ENCODE assay signal across 13 cellular contexts in the genomic region with DNA sequence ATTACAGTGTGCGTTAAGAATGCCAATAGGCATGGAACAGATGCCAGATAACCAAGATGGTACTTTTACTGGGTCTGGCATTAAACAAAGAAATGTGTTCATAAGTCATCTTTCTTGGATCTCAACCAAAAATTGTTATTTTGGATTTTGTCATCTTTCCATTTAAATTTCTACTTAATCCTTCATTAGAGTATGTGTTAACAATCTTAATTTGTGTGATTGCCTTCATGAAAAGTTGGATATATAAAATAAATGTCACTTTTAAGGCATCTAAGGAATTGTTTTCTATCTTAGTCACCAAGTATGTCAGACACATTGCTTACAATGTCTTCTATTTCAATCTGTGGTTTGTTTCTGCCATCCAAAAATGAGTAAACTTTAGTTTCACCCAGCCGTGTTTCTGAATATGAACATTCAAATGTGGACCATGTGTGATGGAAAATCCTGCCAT.
DNase-seq lines count a peak whose midpoint lies in the region; ATAC-seq, FAIRE-seq and TF ChIP-seq lines count a peak whose summit lies in the region.
"Had no signal": no experiment of that assay in that cellular context is flagged by ENCODE, and none has a peak within 500 bp of the region (broad histone marks: within the 10 kb centered on the region; RNA-seq: fewer than 3 reads in every experiment).

No MANE protein-coding gene starts in this region.

- no peaks in the 10 kb centered on the region for H3K79me2 ChIP-seq in KMS-11 (ENCODE audit: insufficient read depth, low read depth)
- H3K79me2 ChIP-seq: hepatocyte had no signal

- no peaks in the 10 kb centered on the region for H4K20me1 ChIP-seq in KMS-11 (ENCODE audit: insufficient read depth)

- peak; percentile 64 for FAIRE-seq in H54 (lab: Jason Lieb, UNC)

- no peaks in the 10 kb centered on the region for H3K27me3 ChIP-seq in KMS-11 (ENCODE audit: insufficient read depth, low read depth)
- H3K27me3 ChIP-seq: hepatocyte had no signal

- H3K27ac ChIP-seq in KMS-11: no peak overlapping the region
- H3K27ac ChIP-seq: C4-2B, hepatocyte had no signal

- peaks cover 4% of the 10 kb centered on the region for H3K9me3 Mint-ChIP-seq in activated CD8-positive, alpha-beta T cell treated with anti-CD3 and anti-CD28 coated beads for 36 hours

- no peak overlapping the region for H2AFZ ChIP-seq in KMS-11 (ENCODE audit: low read depth)
- H2AFZ ChIP-seq: hepatocyte had no signal

- no peaks in the 10 kb centered on the region for H3K36me3 ChIP-seq in KMS-11 (ENCODE audit: insufficient read depth)

- intact Hi-C loops in activated CD8-positive, alpha-beta T cell treated with anti-CD3 and anti-CD28 coated beads for 36 hours (cut with micrococcal nuclease): loop anchor here (10.0 kb wide), 1 partner anchor 330 kb away; no protein-coding TSS in a partner anchor

- no peaks in the 10 kb centered on the region for H3K36me3 Mint-ChIP-seq in activated CD8-positive, alpha-beta T cell treated with anti-CD3 and anti-CD28 coated beads for 36 hours (ENCODE audit: low read depth)

- H3K27me3 Mint-ChIP-seq in activated CD8-positive, alpha-beta T cell treated with anti-CD3 and anti-CD28 coated beads for 36 hours: peaks cover 10% of the 10 kb centered on the region

- no peak overlapping the region for H3K4me3 Mint-ChIP-seq in activated CD8-positive, alpha-beta T cell treated with anti-CD3 and anti-CD28 coated beads for 36 hours
- H3K4me3 Mint-ChIP-seq: naive thymus-derived CD4-positive, alpha-beta T cell had no signal

- H3K4me3 ChIP-seq in AG10803 (ENCODE audit: low read length): no peak overlapping the region
- H3K4me3 ChIP-seq in KMS-11 (IDR thresholded peaks at IDR 0.05; ENCODE audit: insufficient read depth, low read depth, low read length): no peak overlapping the region
- no peak overlapping the region for H3K4me3 ChIP-seq in epithelial cell of esophagus (ENCODE audit: low read length)
- H3K4me3 ChIP-seq: hepatocyte had no signal

- peaks cover 23% of the 10 kb centered on the region for H3K4me1 ChIP-seq in KMS-11 (ENCODE audit: low read depth, poor library complexity, severe bottlenecking)

- no peak overlapping the region for H3K27ac Mint-ChIP-seq in activated CD8-positive, alpha-beta T cell treated with anti-CD3 and anti-CD28 coated beads for 36 hours
- H3K27ac Mint-ChIP-seq: naive thymus-derived CD4-positive, alpha-beta T cell had no signal

- no peak for ATAC-seq in omental fat pad (ENCODE audit: low FRiP score)
- no peak for ATAC-seq in activated CD8-positive, alpha-beta T cell treated with anti-CD3 and anti-CD28 coated beads for 36 hours
- ATAC-seq: naive thymus-derived CD4-positive, alpha-beta T cell had no signal

- no peak for TF ChIP-seq POLR2A in H54 (IDR thresholded peaks at IDR 0.05; ENCODE audit: low read depth, low read length)

- CTCF ChIA-PET in activated CD8-positive, alpha-beta T cell treated with anti-CD3 and anti-CD28 coated beads for 36 hours (lab: Charles Lee): no interaction called here

- TF ChIP-seq CTCF in AG10803 (conservative IDR thresholded peaks at IDR 0.05; ENCODE audit: low read length) (0 out of 2 replicates have a peak, but pooled peaks have one; percentile 2), KMS-11 (conservative IDR thresholded peaks at IDR 0.05; ENCODE audit: low read depth, low read length) (no peak), epithelial cell of esophagus (IDR thresholded peaks at IDR 0.05; ENCODE audit: insufficient read depth, low read depth, low read length, missing control alignments) (no peak), omental fat pad (IDR thresholded peaks at IDR 0.05) (no peak), GM20000 (IDR thresholded peaks at IDR 0.05; ENCODE audit: extremely low read depth, missing control alignments) (no peak)
- no peak for TF ChIP-seq CTCF in activated CD8-positive, alpha-beta T cell treated with anti-CD3 and anti-CD28 coated beads for 36 hours (IDR thresholded peaks at IDR 0.05)

- no peak overlapping the region for H3K9ac ChIP-seq in KMS-11

- H3K4me1 Mint-ChIP-seq in activated CD8-positive, alpha-beta T cell treated with anti-CD3 and anti-CD28 coated beads for 36 hours (ENCODE audit: low read depth): peaks cover 2% of the 10 kb centered on the region
- H3K4me1 Mint-ChIP-seq: naive thymus-derived CD4-positive, alpha-beta T cell had no signal

- POLR2A ChIA-PET in activated CD8-positive, alpha-beta T cell treated with anti-CD3 and anti-CD28 coated beads for 36 hours (lab: Charles Lee): no interaction called here

- DNase-seq in AG10803 (ENCODE audit: low read depth) (peak; percentile 79), H54 (ENCODE audit: insufficient read length, low spot score) (no peak), epithelial cell of esophagus (ENCODE audit: low read depth) (peak; percentile 27), omental fat pad (ENCODE audit: low spot score) (no peak), cerebellum (ENCODE audit: low spot score) (no peak), GM20000 (ENCODE audit: low spot score) (no peak)
- no peak for DNase-seq in activated CD8-positive, alpha-beta T cell treated with anti-CD3 and anti-CD28 coated beads for 36 hours
- DNase-seq: KG1; naive thymus-derived CD4-positive, alpha-beta T cell; NCI-H510A treated with DMSO at 0.1 percent for 48 hours had no signal

- peak overlapping the region; percentile 39 for H3K4me2 ChIP-seq in KMS-11
- H3K4me2 ChIP-seq: hepatocyte had no signal

Comparison
In these comparisons a context has a peak if more than half of its experiments do, and no peak if none do; other contexts are left out.
1. DNase-seq: peak in AG10803 (single experiment) and epithelial cell of esophagus (single experiment); none in H54 (single experiment), omental fat pad (single experiment), cerebellum (single experiment), activated CD8-positive, alpha-beta T cell treated with anti-CD3 and anti-CD28 coated beads for 36 hours (single experiment) and GM20000 (single experiment).